17 cellular contexts compared by ENCODE assay signal in the genomic region with DNA sequence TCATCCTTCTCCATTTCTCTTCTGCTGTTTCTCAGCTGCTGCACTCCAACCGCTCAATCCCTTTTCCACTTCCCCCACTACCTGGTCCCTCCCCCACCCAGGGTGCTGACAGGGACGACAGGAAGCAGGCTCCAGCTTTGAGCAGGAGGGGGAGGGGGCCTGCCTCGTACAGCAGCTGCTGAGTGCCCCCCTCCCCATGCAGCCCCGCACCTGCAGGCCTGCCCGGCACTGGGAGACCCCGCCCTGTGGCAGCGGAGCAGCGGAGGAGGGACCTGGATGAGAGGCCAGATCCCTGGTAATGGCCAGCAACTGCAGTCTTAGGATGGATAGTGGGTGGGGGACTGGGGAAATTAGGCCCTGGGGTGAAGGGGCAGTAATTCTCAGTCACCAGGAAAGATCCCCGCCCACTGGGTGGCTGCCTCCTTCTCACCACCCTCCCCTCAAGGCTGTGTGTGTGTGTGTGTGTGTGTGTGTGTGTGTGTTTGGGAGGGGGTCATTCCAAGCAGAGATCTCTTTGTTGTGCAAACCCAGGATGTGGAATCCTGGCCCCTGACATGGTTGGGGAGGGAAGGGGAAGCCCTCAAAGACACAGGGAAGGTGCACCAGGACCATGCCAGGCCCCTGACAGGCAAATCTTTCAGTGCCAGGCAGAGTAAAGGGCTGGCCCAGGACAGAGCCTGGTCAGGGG. TPM values are rescaled to one million over a fixed set of nuclear protein-coding genes. Genes with fewer than 3 reads are reported as not detected.
DNase-seq lines count a peak whose midpoint lies in the region; ATAC-seq and TF ChIP-seq lines count a peak whose summit lies in the region.
"Had no signal": no experiment of that assay in that cellular context is flagged by ENCODE, and none has a peak within 500 bp of the region (broad histone marks: within the 10 kb centered on the region; RNA-seq: fewer than 3 reads in every experiment).

No MANE protein-coding gene starts in this region.

- peak overlapping the region; percentile 91 for H3K27ac ChIP-seq in 22Rv1
- H3K27ac ChIP-seq in colonic mucosa, result peak overlapping the region; percentile 79
- H3K27ac ChIP-seq: A549 had no signal

- ATAC-seq in GM18873 (IDR thresholded peaks at IDR 0.05; ENCODE audit: low FRiP score, unreplicated experiment), result no peak
- ATAC-seq: A549; naive thymus-derived CD8-positive, alpha-beta T cell had no signal

- H3K9ac ChIP-seq in colonic mucosa (ENCODE audit: low read depth in 2 of 2, low read length in 2 of 2), result peak overlapping the region in 1 of 2 donors; percentile 52

- H3K4me1 ChIP-seq in colonic mucosa, result peaks cover 3% of the 10 kb centered on the region

- DNase-seq in NCI-H1092 (lab: John Stamatoyannopoulos, UW) (peak; percentile 74), NCI-H2227 (lab: John Stamatoyannopoulos, UW; ENCODE audit: unreplicated experiment) (peak; percentile 81), colonic mucosa (peak; percentile 41), GOT3 (lab: John Stamatoyannopoulos, UW) (no peak), medulla oblongata (ENCODE audit: extremely low spot score) (no peak), dedifferentiated amniotic fluid mesenchymal stem cell (ENCODE audit: extremely low spot score) (no peak)
- DNase-seq: DMS 273 treated with DMSO at 0.1 percent for 48 hours; Karpas-422; kidney; naive thymus-derived CD8-positive, alpha-beta T cell; OCI-M1 had no signal

- H3K9me3 ChIP-seq in colonic mucosa, result no peaks in the 10 kb centered on the region
- H3K9me3 ChIP-seq: A549 had no signal

- no peaks in the 10 kb centered on the region for H3K36me3 ChIP-seq in colonic mucosa

- no peak for TF ChIP-seq CTCF in 22Rv1 (IDR thresholded peaks at IDR 0.05)
- no peak for TF ChIP-seq CTCF in colonic mucosa (IDR thresholded peaks at IDR 0.05)

- intact Hi-C loops in colonic mucosa (cut with DNase I), result no loop called here

- peak overlapping the region; percentile 48 for H3K4me3 ChIP-seq in colonic mucosa
- H3K4me3 ChIP-seq: A549, smooth muscle cell had no signal

- peaks cover 31% of the 10 kb centered on the region for H3K27me3 ChIP-seq in colonic mucosa

RNA-seq across cellular contexts. Expression of gene CRYBA2, which starts 6.8 kb away (rescaled TPM):
- total RNA-seq in colonic mucosa, result 1 to 10 TPM; 3.4 to 5.5 TPM
- total RNA-seq: chondrocyte; kidney; naive thymus-derived CD8-positive, alpha-beta T cell; smooth muscle cell; T-helper 2 cell treated with Interferon-gamma antibody and Interleukin-4, amounts not matched to agents 100 ng/mL and 5 ng/mL, for 36 hours had no signal

RNA-seq across cellular contexts. Expression of gene FEV, which starts 15.0 kb away (rescaled TPM):
- total RNA-seq in colonic mucosa, result 1 to 10 TPM; 2.9 to 6.5 TPM
- total RNA-seq: chondrocyte; kidney; naive thymus-derived CD8-positive, alpha-beta T cell; smooth muscle cell; T-helper 2 cell treated with Interferon-gamma antibody and Interleukin-4, amounts not matched to agents 100 ng/mL and 5 ng/mL, for 36 hours had no signal

RNA-seq across cellular contexts. Expression of gene CDK5R2, which starts 40.6 kb away (rescaled TPM):
- under 1 TPM; 0.30 to 0.56 TPM for total RNA-seq in colonic mucosa
- total RNA-seq: kidney; naive thymus-derived CD8-positive, alpha-beta T cell; smooth muscle cell; T-helper 2 cell treated with Interferon-gamma antibody and Interleukin-4, amounts not matched to agents 100 ng/mL and 5 ng/mL, for 36 hours had no signal

RNA-seq across cellular contexts. Expression of gene CFAP65, which starts 41.3 kb away (rescaled TPM):
- total RNA-seq in colonic mucosa, result 1 to 10 TPM in 1 of 2 donors, under 1 TPM in 1; 0.05 to 1.6 TPM
- total RNA-seq: chondrocyte; naive thymus-derived CD8-positive, alpha-beta T cell; smooth muscle cell; T-helper 2 cell treated with Interferon-gamma antibody and Interleukin-4, amounts not matched to agents 100 ng/mL and 5 ng/mL, for 36 hours had no signal

Comparison
In these comparisons a context has a peak if more than half of its experiments do, and no peak if none do; other contexts are left out.
1. DNase-seq: peak in NCI-H1092 (single experiment), NCI-H2227 (single experiment) and colonic mucosa (single experiment); none in GOT3 (single experiment), medulla oblongata (single experiment) and dedifferentiated amniotic fluid mesenchymal stem cell (single experiment).